ENCODE assay signal across 22 cellular contexts in the genomic region with DNA sequence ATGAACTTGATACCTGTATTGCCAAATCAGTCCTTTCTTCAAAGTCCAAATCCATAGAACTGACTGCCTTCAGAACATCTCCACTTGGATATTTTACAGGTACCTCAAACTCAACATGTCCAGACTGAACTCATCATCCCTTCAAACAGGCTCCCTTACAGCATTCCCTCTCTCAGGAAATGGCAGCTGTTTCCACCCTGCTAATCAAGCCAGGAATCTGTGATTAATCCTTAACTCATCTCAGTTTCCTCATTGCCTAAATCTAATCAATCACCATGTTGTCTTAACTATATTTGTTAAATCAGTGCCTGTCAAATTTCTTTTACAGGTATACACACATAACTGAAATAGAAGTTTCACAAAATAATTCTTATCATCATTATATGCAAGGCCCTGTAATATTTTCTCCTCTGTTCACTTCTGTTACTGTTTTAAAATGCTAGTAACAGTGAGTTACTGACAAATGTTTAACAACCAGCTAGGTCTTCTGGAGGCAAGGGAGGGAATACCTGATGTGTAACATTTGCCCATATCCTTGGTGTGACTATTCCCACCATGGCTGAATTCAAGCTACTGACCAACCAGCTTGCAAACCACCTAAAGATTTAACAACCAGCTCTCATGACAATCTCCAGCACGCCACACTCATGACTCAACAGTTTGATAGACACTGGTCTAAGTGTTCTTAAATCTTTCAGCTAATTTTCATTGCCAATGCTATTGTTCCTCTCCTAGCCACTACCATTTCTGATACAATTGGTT.
DNase-seq lines count a peak whose midpoint lies in the region; ATAC-seq and TF ChIP-seq lines count a peak whose summit lies in the region.
"Had no signal": no experiment of that assay in that cellular context is flagged by ENCODE, and none has a peak within 500 bp of the region (broad histone marks: within the 10 kb centered on the region; RNA-seq: fewer than 3 reads in every experiment).

No MANE protein-coding gene starts in this region.

- H3K9me3 ChIP-seq in MG63 = no peaks in the 10 kb centered on the region; the same call in 1 of the 2 replicates
- H3K9me3 ChIP-seq: ascending aorta, ovary, spleen had no signal

- no peak for TF ChIP-seq CTCF in cardiac fibroblast (IDR thresholded peaks at IDR 0.05; ENCODE audit: low read depth, low read length)
- TF ChIP-seq CTCF in kidney epithelial cell (IDR thresholded peaks at IDR 0.05; ENCODE audit: insufficient read depth, low read length, poor library complexity, severe bottlenecking) = no peak

- DNase-seq in Daoy (ENCODE audit: low read depth) (peak; percentile 69), MG63 (peak; percentile 9), cardiac fibroblast (ENCODE audit: low read depth in 2 of 2) (peak; percentile 7 to 24), kidney epithelial cell (ENCODE audit: low read depth) (peak; percentile 52), MV-4-11 (lab: John Stamatoyannopoulos, UW) (no peak)
- no peak for DNase-seq in effector CD4-positive, alpha-beta T cell
- DNase-seq: activated CD4-positive, alpha-beta T cell treated with anti-CD3 and anti-CD28 coated beads, Interleukin-2, amount 10 ng/mL, durations not matched to agents 24 days and 14 days; activated naive CD4-positive, alpha-beta T cell treated with Interleukin-2 at 50 U/mL for 16 hours; CD8-positive, alpha-beta memory T cell; cortex of kidney; DND-41; hypothalamus; Kasumi-1; NCI-H345; ovary; spleen had no signal

- H3K27me3 ChIP-seq in MG63 (no peaks in the 10 kb centered on the region), kidney epithelial cell (ENCODE audit: control insufficient read depth, insufficient read depth, low read length) (no peaks in the 10 kb centered on the region)
- H3K27me3 ChIP-seq: ascending aorta, ovary, spleen had no signal

- H3K4me3 ChIP-seq in MG63 = no peak overlapping the region
- H3K4me3 ChIP-seq in cardiac fibroblast (replicated peaks in 1 of 2; ENCODE audit: low read depth in 2 of 2, low read length in 2 of 2) = no peak overlapping the region
- H3K4me3 ChIP-seq in kidney epithelial cell (ENCODE audit: low read depth, low read length) = no peak overlapping the region
- H3K4me3 ChIP-seq: ascending aorta, ovary, spleen had no signal

- H3K36me3 ChIP-seq in MG63 (no peaks in the 10 kb centered on the region), kidney epithelial cell (ENCODE audit: control insufficient read depth, insufficient read depth, low read length) (no peaks in the 10 kb centered on the region)
- H3K36me3 ChIP-seq: ascending aorta, ovary, spleen had no signal

- ATAC-seq in HG03097 (IDR thresholded peaks at IDR 0.05; ENCODE audit: low FRiP score, unreplicated experiment) (no peak), GM19023 (IDR thresholded peaks at IDR 0.05; ENCODE audit: unreplicated experiment) (no peak)
- ATAC-seq: esophagus mucosa; left lobe of liver; stimulated activated effector memory CD8-positive, alpha-beta T cell treated with anti-CD3 and anti-CD28 coated beads, Interleukin-12 subunit alpha, Interleukin-12 subunit beta, amount 100 ng/mL, for 72 hours had no signal

Comparison
In these comparisons a context has a peak if more than half of its experiments do, and no peak if none do; other contexts are left out.
1. DNase-seq: peak in Daoy (single experiment), MG63 (single experiment), cardiac fibroblast (2 of 2) and kidney epithelial cell (single experiment); none in effector CD4-positive, alpha-beta T cell (single experiment) and MV-4-11 (single experiment).